Comparison of ENCODE assay signal across 29 cellular contexts in genomic region chr3:69725994-69726571, GRCh38. TPM values are rescaled to one million over a fixed set of nuclear protein-coding genes. Genes with fewer than 3 reads are reported as not detected.
"Had no signal": no experiment of that assay in that cellular context is flagged by ENCODE, and none has a peak within 500 bp of the region (broad histone marks: within the 10 kb centered on the region; RNA-seq: fewer than 3 reads in every experiment).

No MANE protein-coding gene starts in this region.

- H3K9me3 Mint-ChIP-seq: naive thymus-derived CD8-positive, alpha-beta T cell; natural killer cell treated with Interleukin-12 subunit alpha and Interleukin-12 subunit beta and Interleukin-15 and Interleukin-18, amount 100 ng/mL, for 72 hours; stimulated activated naive B cell treated with anti-CD40 and anti-IgM and Interleukin-4, amounts not matched to agents 10 μg/mL and 1 μg/mL and 100 μg/mL, for 72 hours; stimulated activated naive CD8-positive, alpha-beta T cell treated with anti-CD3 and anti-CD28 coated beads, Interleukin-15, Interleukin-2, amounts not matched to agents 100 ng/mL and 50 ng/mL, for 24 hours; type B pancreatic cell had no signal

- H3K4me1 Mint-ChIP-seq: naive B cell; naive thymus-derived CD8-positive, alpha-beta T cell; stimulated activated effector memory CD8-positive, alpha-beta T cell treated with anti-CD3 and anti-CD28 coated beads, Interleukin-12 subunit alpha, Interleukin-12 subunit beta, amount 100 ng/mL, for 72 hours; stimulated activated naive B cell treated with anti-CD40 and anti-IgM and Interleukin-4, amounts not matched to agents 10 μg/mL and 1 μg/mL and 100 μg/mL, for 72 hours had no signal

- DNase-seq: naive B cell; naive thymus-derived CD8-positive, alpha-beta T cell; occipital lobe; ovary; posterior cingulate gyrus; psoas muscle; right cardiac atrium; right lobe of liver; sigmoid colon; small intestine; stimulated activated CD4-positive, alpha-beta T cell treated with anti-CD3 and anti-CD28 coated beads, Interleukin-15, amount 100 ng/mL, for 24 hours; stimulated activated CD4-positive, alpha-beta T cell treated with anti-CD3 and anti-CD28 coated beads, Interleukin-2, amount 100 ng/mL, for 24 hours; stimulated activated CD4-positive, alpha-beta T cell treated with anti-CD3 and anti-CD28 coated beads, Interleukin-2, amount 100 ng/mL, for 48 hours; stimulated activated CD4-positive, alpha-beta T cell treated with anti-CD3 and anti-CD28 coated beads, Interleukin-4, amount 100 ng/mL, for 24 hours; stimulated activated naive B cell treated with anti-CD40 and anti-IgM and Interleukin-4, amounts not matched to agents 10 μg/mL and 1 μg/mL and 100 μg/mL, for 72 hours; stimulated activated naive CD4-positive, alpha-beta T cell treated with Interleukin-2 at 50 U/mL for 16 hours; stomach; thyroid gland; transverse colon; upper lobe of right lung; uterus had no signal

- H2AFZ ChIP-seq: parathyroid adenoma had no signal

- H3K4me3 ChIP-seq: ovary, psoas muscle, right lobe of liver, sigmoid colon, stomach, thoracic aorta, thyroid gland, transverse colon, upper lobe of right lung, uterus had no signal

- H3K79me2 ChIP-seq: parathyroid adenoma had no signal

- H3K4me1 ChIP-seq: right lobe of liver, sigmoid colon, stomach, thyroid gland, transverse colon, upper lobe of right lung, uterus had no signal

- H3K27me3 ChIP-seq: ovary, right lobe of liver, sigmoid colon, stomach, thyroid gland, transverse colon, upper lobe of right lung, uterus had no signal

- H3K36me3 Mint-ChIP-seq: naive B cell; naive thymus-derived CD8-positive, alpha-beta T cell; natural killer cell treated with Interleukin-12 subunit alpha and Interleukin-12 subunit beta and Interleukin-15 and Interleukin-18, amount 100 ng/mL, for 72 hours; stimulated activated effector memory CD8-positive, alpha-beta T cell treated with anti-CD3 and anti-CD28 coated beads, Interleukin-12 subunit alpha, Interleukin-12 subunit beta, amount 100 ng/mL, for 72 hours; stimulated activated naive B cell treated with anti-CD40 and anti-IgM and Interleukin-4, amounts not matched to agents 10 μg/mL and 1 μg/mL and 100 μg/mL, for 72 hours; type B pancreatic cell had no signal

- H3K9ac ChIP-seq: parathyroid adenoma had no signal

- H3K27me3 Mint-ChIP-seq: progenitor cell of endocrine pancreas; stimulated activated naive CD8-positive, alpha-beta T cell treated with anti-CD3 and anti-CD28 coated beads, Interleukin-15, Interleukin-2, amounts not matched to agents 100 ng/mL and 50 ng/mL, for 24 hours had no signal

- ATAC-seq: naive thymus-derived CD8-positive, alpha-beta T cell; natural killer cell treated with Interleukin-12 subunit alpha and Interleukin-12 subunit beta and Interleukin-15 and Interleukin-18, amount 100 ng/mL, for 72 hours; right lobe of liver; stimulated activated effector memory CD8-positive, alpha-beta T cell treated with anti-CD3 and anti-CD28 coated beads, Interleukin-12 subunit alpha, Interleukin-12 subunit beta, amount 100 ng/mL, for 72 hours; stimulated activated naive B cell treated with anti-CD40 and anti-IgM and Interleukin-4, amounts not matched to agents 10 μg/mL and 1 μg/mL and 100 μg/mL, for 72 hours; upper lobe of right lung had no signal

- H3K36me3 ChIP-seq: ovary, right lobe of liver, sigmoid colon, stomach, thoracic aorta, thyroid gland, transverse colon, upper lobe of right lung, uterus had no signal

- H3K27ac ChIP-seq: ovary, parathyroid adenoma, psoas muscle, right lobe of liver, sigmoid colon, stomach, thoracic aorta, thyroid gland, transverse colon, upper lobe of right lung, uterus had no signal

- FAIRE-seq: small intestine had no signal

- H3K9me3 ChIP-seq: ovary, psoas muscle, right lobe of liver, sigmoid colon, stomach, thoracic aorta, thyroid gland, transverse colon, upper lobe of right lung, uterus had no signal

- H3K27ac Mint-ChIP-seq: naive B cell; naive thymus-derived CD8-positive, alpha-beta T cell; natural killer cell treated with Interleukin-12 subunit alpha and Interleukin-12 subunit beta and Interleukin-15 and Interleukin-18, amount 100 ng/mL, for 72 hours; progenitor cell of endocrine pancreas; stimulated activated effector memory CD8-positive, alpha-beta T cell treated with anti-CD3 and anti-CD28 coated beads, Interleukin-12 subunit alpha, Interleukin-12 subunit beta, amount 100 ng/mL, for 72 hours; stimulated activated naive B cell treated with anti-CD40 and anti-IgM and Interleukin-4, amounts not matched to agents 10 μg/mL and 1 μg/mL and 100 μg/mL, for 72 hours; stimulated activated naive CD8-positive, alpha-beta T cell treated with anti-CD3 and anti-CD28 coated beads, Interleukin-15, Interleukin-2, amounts not matched to agents 100 ng/mL and 50 ng/mL, for 24 hours; type B pancreatic cell had no signal

- H3K4me3 Mint-ChIP-seq: naive B cell; naive thymus-derived CD8-positive, alpha-beta T cell; natural killer cell treated with Interleukin-12 subunit alpha and Interleukin-12 subunit beta and Interleukin-15 and Interleukin-18, amount 100 ng/mL, for 72 hours; stimulated activated effector memory CD8-positive, alpha-beta T cell treated with anti-CD3 and anti-CD28 coated beads, Interleukin-12 subunit alpha, Interleukin-12 subunit beta, amount 100 ng/mL, for 72 hours; stimulated activated naive B cell treated with anti-CD40 and anti-IgM and Interleukin-4, amounts not matched to agents 10 μg/mL and 1 μg/mL and 100 μg/mL, for 72 hours; stimulated activated naive CD8-positive, alpha-beta T cell treated with anti-CD3 and anti-CD28 coated beads, Interleukin-15, Interleukin-2, amounts not matched to agents 100 ng/mL and 50 ng/mL, for 24 hours; type B pancreatic cell had no signal

RNA-seq across cellular contexts. Expression of gene MITF, which starts 13.2 kb away (rescaled TPM):
- polyA plus RNA-seq: naive thymus-derived CD8-positive, alpha-beta T cell; neural cell had no signal
